ENCODE assay signal across 11 cellular contexts in genomic region chr1:206174182-206174868, GRCh38. TPM values are rescaled to one million over a fixed set of nuclear protein-coding genes. Genes with fewer than 3 reads are reported as not detected.
A peak's percentile ranks its signal among the peaks of the same experiment; 100 is the strongest.
DNase-seq lines count a peak whose midpoint lies in the region; ATAC-seq, FAIRE-seq and TF ChIP-seq lines count a peak whose summit lies in the region.
"Not testable (repeated sequence)": the region's sequence is repeated elsewhere in the genome, so short reads cannot be mapped to it uniquely, and the experiment has no call there.
"Had no signal": no experiment of that assay in that cellular context is flagged by ENCODE, and none has a peak within 500 bp of the region (broad histone marks: within the 10 kb centered on the region; RNA-seq: fewer than 3 reads in every experiment).

No MANE protein-coding gene starts in this region.

- H3K36me3 ChIP-seq in PC-3 (ENCODE audit: low read depth, low read length); K562 (ENCODE audit: control insufficient read depth, insufficient read depth, low read length); hepatocyte (replicated peaks; ENCODE audit: insufficient read depth, low read depth): not testable (repeated sequence)

- H3K4me3 Mint-ChIP-seq in nephron, type B pancreatic cell: not testable (repeated sequence)

- H3K9ac ChIP-seq in PC-3 (ENCODE audit: low read length); K562 (ENCODE audit: insufficient read depth in 1 of 2, low read depth in 2 of 2, low read length in 2 of 2): not testable (repeated sequence)

- not testable (repeated sequence) for H3K27me3 Mint-ChIP-seq in nephron (ENCODE audit: low read depth); type B pancreatic cell

- ATAC-seq in PC-3 (peak; percentile 59), K562 (peak; percentile 60; the same call in 2 of the 3 replicates)

- not testable (repeated sequence) for H3K4me2 ChIP-seq in PC-3 (ENCODE audit: low read length); K562 (ENCODE audit: insufficient read depth, low read length); hepatocyte

- H2AFZ ChIP-seq in PC-3 (ENCODE audit: low read length); K562 (ENCODE audit: low read depth, low read length); hepatocyte: not testable (repeated sequence)

- H3F3A ChIP-seq in PC-3 (ENCODE audit: low read length, unreplicated experiment): not testable (repeated sequence)

- not testable (repeated sequence) for TF ChIP-seq EP300 in K562 (IDR thresholded peaks at IDR 0.05; ENCODE audit: low read length)

- TF ChIP-seq CTCF in PC-3 (conservative IDR thresholded peaks at IDR 0.05; ENCODE audit: low read depth, low read length): peak; percentile 33; the same call in 1 of the 2 replicates
- TF ChIP-seq CTCF in K562 (IDR thresholded peaks at IDR 0.05 in 2 of 3, conservative IDR thresholded peaks at IDR 0.05 in 1 of 3; ENCODE audit: insufficient read depth in 2 of 3, low read depth in 1 of 3, low read length in 3 of 3): peak in 1 of 3 experiments; percentile 10; a peak in 1 of 6 replicates
- TF ChIP-seq CTCF in hepatocyte (IDR thresholded peaks at IDR 0.05; ENCODE audit: poor library complexity): peak; percentile 43
- peak; percentile 31 to 41 (median 32) for TF ChIP-seq CTCF in nephron (IDR thresholded peaks at IDR 0.05; ENCODE audit: unreplicated experiment in 3 of 3)
- TF ChIP-seq CTCF in type B pancreatic cell (conservative IDR thresholded peaks at IDR 0.05): peak; percentile 52

- intact Hi-C loops in PC-3 (cut with micrococcal nuclease); K562 (cut with micrococcal nuclease): not testable (repeated sequence)

- not testable (repeated sequence) for H4K20me1 ChIP-seq in PC-3 (ENCODE audit: low read length); K562 (replicated peaks; ENCODE audit: control insufficient read depth, insufficient read depth, low read length); hepatocyte (ENCODE audit: insufficient read depth, poor library complexity, severe bottlenecking)

- not testable (repeated sequence) for H3K27ac ChIP-seq in PC-3 (ENCODE audit: low read length); K562 (ENCODE audit: extremely low read depth, low read depth, low read length); hepatocyte

- CTCF ChIA-PET in PC-3 (lab: Charles Lee); K562 (lab: Yijun Ruan, JAX; ENCODE audit: low intra/inter-chr PET ratio): not testable (repeated sequence)

- not testable (repeated sequence) for H3K9me3 Mint-ChIP-seq in nephron, type B pancreatic cell

- in situ Hi-C loops in K562 (cut with MboI): loop anchor here (25.0 kb wide), 1 partner anchor 413 kb away; no protein-coding TSS in a partner anchor

- not testable (repeated sequence) for H3K9me2 ChIP-seq in PC-3 (replicated peaks; ENCODE audit: low read length); hepatocyte (replicated peaks; ENCODE audit: insufficient read depth)

- H3K27me3 ChIP-seq in PC-3 (ENCODE audit: low read length); K562 (ENCODE audit: control insufficient read depth in 2 of 2, insufficient read depth in 2 of 2, low read length in 2 of 2); hepatocyte: not testable (repeated sequence)

- peak; percentile 25 for DNase-seq in DMS153 (lab: John Stamatoyannopoulos, UW)
- DNase-seq in M059J (ENCODE audit: low read depth): peak; percentile 34
- DNase-seq in PC-3: peak; percentile 60
- DNase-seq in K562 (ENCODE audit: extremely low read depth in 1 of 4, low spot score in 3 of 4): peak in 1 of 4 experiments; percentile 11
- DNase-seq in fibroblast of gingiva (ENCODE audit: low read depth): peak; percentile 2
- DNase-seq in hepatocyte (ENCODE audit: low spot score): peak; percentile 20
- not testable (repeated sequence) for DNase-seq in type B pancreatic cell (ENCODE audit: extremely low spot score, unreplicated experiment)

- not testable (repeated sequence) for TF ChIP-seq POLR2A in K562 (conservative IDR thresholded peaks at IDR 0.05)

- FAIRE-seq in K562 (lab: Jason Lieb, UNC): not testable (repeated sequence)

- H3K4me1 ChIP-seq in PC-3 (ENCODE audit: insufficient read depth, low read length): peaks cover 22% of the 10 kb centered on the region
- H3K4me1 ChIP-seq in K562 (replicated peaks in 1 of 2; ENCODE audit: control insufficient read depth in 2 of 2, insufficient read depth in 2 of 2, low read length in 2 of 2); hepatocyte (ENCODE audit: insufficient read depth): not testable (repeated sequence)

- peak; percentile 20 to 49; a peak in 3 of 4 replicates for TF ChIP-seq RAD21 in K562 (CRISPR knock-in tag; conservative IDR thresholded peaks at IDR 0.05 in 1 of 2, IDR thresholded peaks at IDR 0.05 in 1 of 2)

- not testable (repeated sequence) for H3K9me3 ChIP-seq in PC-3 (ENCODE audit: low read length); K562 (replicated peaks; ENCODE audit: control insufficient read depth, insufficient read depth, low read depth, low read length); hepatocyte (ENCODE audit: low read depth)

- H3K9me1 ChIP-seq in K562 (ENCODE audit: control insufficient read depth, insufficient read depth, low read length): not testable (repeated sequence)

- H3K4me3 ChIP-seq in PC-3 (ENCODE audit: low read length); K562; hepatocyte: not testable (repeated sequence)

- H3K36me3 Mint-ChIP-seq in nephron (ENCODE audit: low read depth); type B pancreatic cell: not testable (repeated sequence)

- BruUV-seq in PC-3 (replicated peaks; lab: Mats Ljungman, UMichigan); K562 (replicated peaks; lab: Mats Ljungman, UMichigan): not testable (repeated sequence)

- POLR2A ChIA-PET in PC-3 (lab: Charles Lee; ENCODE audit: unreplicated experiment); K562 (lab: Yijun Ruan, JAX): not testable (repeated sequence)

- not testable (repeated sequence) for H3K79me2 ChIP-seq in PC-3 (ENCODE audit: low read length); K562 (ENCODE audit: control insufficient read depth, insufficient read depth, low read length); hepatocyte

- 74% methylated on average over 5 of the region's 7 CpGs for WGBS in K562 (ENCODE audit: insufficient coverage, low coverage, missing lambda C conversion rate)
- 71% methylated on average over 7 of the region's 7 CpGs for WGBS in hepatocyte (ENCODE audit: low lambda C conversion rate, missing lambda C conversion rate)

- H3K27ac Mint-ChIP-seq in nephron, type B pancreatic cell: not testable (repeated sequence)

- not testable (repeated sequence) for H3K4me1 Mint-ChIP-seq in nephron; type B pancreatic cell (ENCODE audit: unreplicated experiment)

RNA-seq across cellular contexts. Expression of gene FAM72A, which starts 28.3 kb away (rescaled TPM):
- total RNA-seq in M059J (2014; rRNA removed; shearing (Covaris generic)): 9.1 and 13.3 TPM in 2 replicates
- total RNA-seq in PC-3 (2014; rRNA removed) (18.6 and 20.2 TPM in 2 replicates), K562 (2014; rRNA removed) (22.5 and 30.5 TPM in 2 replicates), K562 (2014; rRNA removed; fragmentation: Illumina TruSeq; extraction: Trizol) (37.2 and 41.4 TPM in 2 replicates), K562 (2015; rRNA removed; fragmentation: Illumina TruSeq; extraction: Trizol) (32.7 and 37.0 TPM in 2 replicates), K562 (2021) (28.2 and 30.7 TPM in 2 replicates), hepatocyte (0.83 and 0.92 TPM in 2 replicates), type B pancreatic cell (ENCODE audit: low replicate concordance) (3.5 and 4.3 TPM in 2 replicates)
- total RNA-seq in K562 (2011; cell fraction: chromatin; rRNA removed; ENCODE audit: low replicate concordance): 28.1 and 40.1 TPM in 2 replicates
- total RNA-seq in K562 (2011; cell fraction: nucleolus; rRNA removed): 22.2 and 23.9 TPM in 2 replicates
- total RNA-seq in K562 (2011; cell fraction: nucleoplasm; rRNA removed): 33.7 and 40.9 TPM in 2 replicates
- polyA plus RNA-seq in K562 (2011; rRNA removed) (51.1 and 56.2 TPM in 2 replicates), K562 (2014; fragmentation: Illumina TruSeq; extraction: Trizol) (47.7 and 58.3 TPM in 2 replicates), K562 (2014; fragmentation: Nextera tagmentation; extraction: Ambion mirVana) (10 to 100 TPM; 12.3 to 13.9 TPM), K562 (2014; rRNA removed) (33.5 and 40.7 TPM in 2 replicates), hepatocyte (1.8 and 4.2 TPM in 2 replicates)
- polyA plus RNA-seq in K562 (2011; cell fraction: cytosol; rRNA removed): 22.8 and 32.9 TPM in 2 replicates
- 30.1 and 42.1 TPM in 2 replicates for polyA plus RNA-seq in K562 (2011; cell fraction: nucleus; rRNA removed)
- 27.4 and 32.4 TPM in 2 replicates for polyA plus RNA-seq in K562 (2012)
- 56.9 and 71.7 TPM in 2 replicates for polyA minus RNA-seq in K562 (2011; rRNA and poly(A)+ RNA removed)
- 19.2 and 29.8 TPM in 2 replicates for polyA minus RNA-seq in K562 (2011; cell fraction: cytosol; rRNA and poly(A)+ RNA removed)
- polyA minus RNA-seq in K562 (2011; cell fraction: nucleus; rRNA and poly(A)+ RNA removed): 16.2 and 27.2 TPM in 2 replicates

RNA-seq across cellular contexts. Expression of gene SRGAP2, which starts 29.0 kb away (rescaled TPM):
- total RNA-seq in M059J (2014; rRNA removed; shearing (Covaris generic)): 38.8 and 69.6 TPM in 2 replicates
- 69.1 and 79.5 TPM in 2 replicates for total RNA-seq in PC-3 (2014; rRNA removed)
- total RNA-seq in K562 (2011; cell fraction: chromatin; rRNA removed; ENCODE audit: low replicate concordance): 121 and 136 TPM in 2 replicates
- 59.9 and 74.1 TPM in 2 replicates for total RNA-seq in K562 (2011; cell fraction: nucleolus; rRNA removed)
- total RNA-seq in K562 (2011; cell fraction: nucleoplasm; rRNA removed): 101 and 123 TPM in 2 replicates
- 29.2 and 35.6 TPM in 2 replicates for total RNA-seq in K562 (2014; rRNA removed)
- total RNA-seq in K562 (2014; rRNA removed; fragmentation: Illumina TruSeq; extraction: Trizol): 15.3 and 15.6 TPM in 2 replicates
- total RNA-seq in K562 (2015; rRNA removed; fragmentation: Illumina TruSeq; extraction: Trizol): 14.9 TPM in 2 replicates
- total RNA-seq in K562 (2021): 50.7 and 54.7 TPM in 2 replicates
- polyA plus RNA-seq in K562 (2011; rRNA removed): 10.5 and 12.5 TPM in 2 replicates
- 15.0 and 17.1 TPM in 2 replicates for polyA plus RNA-seq in K562 (2011; cell fraction: cytosol; rRNA removed)
- polyA plus RNA-seq in K562 (2011; cell fraction: nucleus; rRNA removed): 37.9 and 70.6 TPM in 2 replicates
- 24.1 and 37.6 TPM in 2 replicates for polyA plus RNA-seq in K562 (2012)
- 23.8 and 26.3 TPM in 2 replicates for polyA plus RNA-seq in K562 (2014; fragmentation: Illumina TruSeq; extraction: Trizol)
- polyA plus RNA-seq in K562 (2014; fragmentation: Nextera tagmentation; extraction: Ambion mirVana): 1 to 10 TPM; 4.1 to 5.3 TPM
- polyA plus RNA-seq in K562 (2014; rRNA removed): 19.1 and 22.0 TPM in 2 replicates
- 32.8 and 33.5 TPM in 2 replicates for polyA minus RNA-seq in K562 (2011; rRNA and poly(A)+ RNA removed)
- 19.7 and 34.8 TPM in 2 replicates for polyA minus RNA-seq in K562 (2011; cell fraction: cytosol; rRNA and poly(A)+ RNA removed)
- 46.9 and 53.1 TPM in 2 replicates for polyA minus RNA-seq in K562 (2011; cell fraction: nucleus; rRNA and poly(A)+ RNA removed)
- total RNA-seq in hepatocyte: 22.4 and 23.7 TPM in 2 replicates
- polyA plus RNA-seq in hepatocyte: 16.3 and 28.1 TPM in 2 replicates
- 58.6 and 87.5 TPM in 2 replicates for total RNA-seq in type B pancreatic cell (ENCODE audit: low replicate concordance)

RNA-seq across cellular contexts. Expression of gene AVPR1B, which starts 57.1 kb away (rescaled TPM):
- total RNA-seq in M059J (2014; rRNA removed; shearing (Covaris generic)): not detected in 2 replicates
- total RNA-seq in PC-3 (2014; rRNA removed) (0.22 TPM in 1 of 2 replicates, not detected in the other), K562 (2014; rRNA removed) (not detected in 2 replicates), K562 (2014; rRNA removed; fragmentation: Illumina TruSeq; extraction: Trizol) (not detected in 2 replicates), K562 (2015; rRNA removed; fragmentation: Illumina TruSeq; extraction: Trizol) (not detected in 2 replicates), K562 (2021) (not detected in 2 replicates), hepatocyte (not detected in 2 replicates), type B pancreatic cell (ENCODE audit: low replicate concordance) (0.87 and 1.0 TPM in 2 replicates)
- not detected in 2 replicates for total RNA-seq in K562 (2011; cell fraction: chromatin; rRNA removed; ENCODE audit: low replicate concordance)
- not detected in 2 replicates for total RNA-seq in K562 (2011; cell fraction: nucleolus; rRNA removed)
- total RNA-seq in K562 (2011; cell fraction: nucleoplasm; rRNA removed): not detected in 2 replicates
- polyA plus RNA-seq in K562 (2011; rRNA removed) (not detected in 2 replicates), K562 (2014; fragmentation: Illumina TruSeq; extraction: Trizol) (not detected in 2 replicates), K562 (2014; fragmentation: Nextera tagmentation; extraction: Ambion mirVana) (not detected), K562 (2014; rRNA removed) (not detected in 2 replicates), hepatocyte (not detected in 2 replicates)
- not detected in 2 replicates for polyA plus RNA-seq in K562 (2011; cell fraction: cytosol; rRNA removed)
- polyA plus RNA-seq in K562 (2011; cell fraction: nucleus; rRNA removed): not detected in 2 replicates
- polyA plus RNA-seq in K562 (2012): not detected in 2 replicates
- polyA minus RNA-seq in K562 (2011; rRNA and poly(A)+ RNA removed): not detected in 2 replicates
- not detected in 2 replicates for polyA minus RNA-seq in K562 (2011; cell fraction: cytosol; rRNA and poly(A)+ RNA removed)
- not detected in 2 replicates for polyA minus RNA-seq in K562 (2011; cell fraction: nucleus; rRNA and poly(A)+ RNA removed)
- total RNA-seq: cardiac septum, GM12878, mesenteric fat pad had no signal
- polyA plus RNA-seq: GM12878 had no signal
